ENCODE assay signal across 27 cellular contexts in genomic region chr13:80658705-80659104, GRCh38.
"Had no signal": no experiment of that assay in that cellular context is flagged by ENCODE, and none has a peak within 500 bp of the region (broad histone marks: within the 10 kb centered on the region; RNA-seq: fewer than 3 reads in every experiment).

No MANE protein-coding gene starts in this region.

- H3K4me3 ChIP-seq: heart left ventricle, left ventricle myocardium inferior, lung, mucosa of descending colon, pancreas, prostate gland, sigmoid colon, tibial nerve, vagina had no signal

- H3K27me3 Mint-ChIP-seq: type B pancreatic cell had no signal

- DNase-seq: hypothalamus; islet precursor cell; left ventricle myocardium inferior; mesendoderm; midbrain; naive thymus-derived CD4-positive, alpha-beta T cell; nucleus accumbens; retina; sigmoid colon; small intestine; stimulated activated CD4-positive, alpha-beta T cell treated with anti-CD3 and anti-CD28 coated beads, Interleukin-1b, Interleukin-23, amount 100 ng/mL, for 48 hours; stimulated activated CD4-positive, alpha-beta T cell treated with anti-CD3 and anti-CD28 coated beads, Interleukin-2, amount 100 ng/mL, for 48 hours; stimulated activated CD4-positive, alpha-beta T cell treated with anti-CD3 and anti-CD28 coated beads, Interleukin-4, amount 100 ng/mL, for 4 hours; stimulated activated CD8-positive, alpha-beta memory T cell treated with anti-CD3 and anti-CD28 coated beads, Interleukin-4, amount 100 ng/mL, for 48 hours; stimulated activated naive CD4-positive, alpha-beta T cell treated with Interleukin-2 at 50 U/mL for 16 hours; stimulated activated naive CD8-positive, alpha-beta T cell treated with anti-CD3 and anti-CD28 coated beads, Interleukin-15, amount 100 ng/mL, for 72 hours; substantia nigra had no signal

- H3K27me3 ChIP-seq: heart left ventricle, pancreas, sigmoid colon, tibial nerve, vagina had no signal

- H3K36me3 ChIP-seq: heart left ventricle, left ventricle myocardium inferior, pancreas, prostate gland, sigmoid colon, tibial nerve, vagina had no signal

- H3K36me3 Mint-ChIP-seq: naive thymus-derived CD4-positive, alpha-beta T cell; type B pancreatic cell had no signal

- H3K4me1 Mint-ChIP-seq: stimulated activated naive CD8-positive, alpha-beta T cell treated with anti-CD3 and anti-CD28 coated beads, Interleukin-15, amount 100 ng/mL, for 72 hours had no signal

- ATAC-seq: heart left ventricle; mucosa of descending colon; naive thymus-derived CD4-positive, alpha-beta T cell; pancreas; right cardiac atrium; stimulated activated naive CD8-positive, alpha-beta T cell treated with anti-CD3 and anti-CD28 coated beads, Interleukin-15, amount 100 ng/mL, for 72 hours had no signal

- H3K4me1 ChIP-seq: heart left ventricle, left ventricle myocardium inferior, pancreas, prostate gland, sigmoid colon, tibial nerve, vagina had no signal

- H3K27ac ChIP-seq: heart left ventricle, left ventricle myocardium inferior, pancreas, prostate gland, sigmoid colon, tibial nerve, vagina had no signal

- H3K27ac Mint-ChIP-seq: naive thymus-derived CD4-positive, alpha-beta T cell; natural killer cell treated with Interleukin-12 subunit alpha and Interleukin-12 subunit beta and Interleukin-15 and Interleukin-18, amount 100 ng/mL, for 72 hours; type B pancreatic cell had no signal

- H3K9me3 ChIP-seq: pancreas, prostate gland, vagina had no signal

- H3K4me3 Mint-ChIP-seq: naive thymus-derived CD4-positive, alpha-beta T cell; natural killer cell treated with Interleukin-12 subunit alpha and Interleukin-12 subunit beta and Interleukin-15 and Interleukin-18, amount 100 ng/mL, for 72 hours; stimulated activated naive CD8-positive, alpha-beta T cell treated with anti-CD3 and anti-CD28 coated beads, Interleukin-15, amount 100 ng/mL, for 72 hours; type B pancreatic cell had no signal
